ENCODE assay signal across 1 cellular context in the genomic region with DNA sequence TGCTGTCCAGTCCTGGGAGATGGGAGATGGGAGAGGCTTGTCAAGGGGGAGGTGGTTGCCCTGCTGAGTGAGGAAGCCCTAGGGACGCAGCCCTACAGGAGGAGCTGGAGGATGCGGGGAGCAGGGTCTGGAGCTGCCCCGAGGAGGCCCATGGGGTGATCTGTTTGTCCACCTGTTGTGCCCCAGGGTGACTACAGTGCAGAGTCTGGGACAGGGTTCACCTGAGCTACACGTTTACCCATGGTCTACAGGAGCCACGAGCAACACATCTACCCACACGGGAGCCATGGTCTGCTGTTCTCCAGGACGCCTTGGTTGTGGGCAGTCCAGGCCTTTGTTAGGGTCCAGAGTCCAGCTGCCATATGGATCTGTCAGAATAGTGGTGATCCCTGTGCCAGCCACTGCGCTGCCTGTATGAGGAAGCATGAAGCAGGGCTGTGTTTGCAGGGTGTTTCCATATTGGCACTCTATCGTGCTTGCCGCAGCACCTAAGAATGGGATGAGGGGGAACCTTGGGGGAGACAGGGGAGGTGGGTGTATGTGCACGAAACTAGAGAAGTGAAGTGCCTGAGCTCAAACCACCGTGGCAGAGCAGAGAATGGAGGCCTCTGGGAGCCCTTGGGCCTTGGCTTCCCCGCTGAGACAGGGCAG.
TF ChIP-seq lines count a peak whose summit lies in the region.

No MANE protein-coding gene starts in this region.

TF ChIP-seq in HEK293, 187 proteins besides CTCF, POLR2A, EP300 and RAD21 (continued from another document):
- TF ChIP-seq, protein P1, sequence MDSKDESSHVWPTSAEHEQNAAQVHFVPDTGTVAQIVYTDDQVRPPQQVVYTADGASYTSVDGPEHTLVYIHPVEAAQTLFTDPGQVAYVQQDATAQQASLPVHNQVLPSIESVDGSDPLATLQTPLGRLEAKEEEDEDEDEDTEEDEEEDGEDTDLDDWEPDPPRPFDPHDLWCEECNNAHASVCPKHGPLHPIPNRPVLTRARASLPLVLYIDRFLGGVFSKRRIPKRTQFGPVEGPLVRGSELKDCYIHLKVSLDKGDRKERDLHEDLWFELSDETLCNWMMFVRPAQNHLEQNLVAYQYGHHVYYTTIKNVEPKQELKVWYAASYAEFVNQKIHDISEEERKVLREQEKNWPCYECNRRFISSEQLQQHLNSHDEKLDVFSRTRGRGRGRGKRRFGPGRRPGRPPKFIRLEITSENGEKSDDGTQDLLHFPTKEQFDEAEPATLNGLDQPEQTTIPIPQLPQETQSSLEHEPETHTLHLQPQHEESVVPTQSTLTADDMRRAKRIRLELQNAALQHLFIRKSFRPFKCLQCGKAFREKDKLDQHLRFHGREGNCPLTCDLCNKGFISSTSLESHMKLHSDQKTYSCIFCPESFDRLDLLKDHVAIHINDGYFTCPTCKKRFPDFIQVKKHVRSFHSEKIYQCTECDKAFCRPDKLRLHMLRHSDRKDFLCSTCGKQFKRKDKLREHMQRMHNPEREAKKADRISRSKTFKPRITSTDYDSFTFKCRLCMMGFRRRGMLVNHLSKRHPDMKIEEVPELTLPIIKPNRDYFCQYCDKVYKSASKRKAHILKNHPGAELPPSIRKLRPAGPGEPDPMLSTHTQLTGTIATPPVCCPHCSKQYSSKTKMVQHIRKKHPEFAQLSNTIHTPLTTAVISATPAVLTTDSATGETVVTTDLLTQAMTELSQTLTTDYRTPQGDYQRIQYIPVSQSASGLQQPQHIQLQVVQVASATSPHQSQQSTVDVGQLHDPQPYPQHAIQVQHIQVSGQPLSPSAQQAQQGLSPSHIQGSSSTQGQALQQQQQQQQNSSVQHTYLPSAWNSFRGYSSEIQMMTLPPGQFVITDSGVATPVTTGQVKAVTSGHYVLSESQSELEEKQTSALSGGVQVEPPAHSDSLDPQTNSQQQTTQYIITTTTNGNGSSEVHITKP (tag by site-specific recombination; IDR thresholded peaks at IDR 0.05): peak; percentile 65
TF ChIP-seq in HEK293: peak in this region for 3.
